In genomic region chr11:34649597-34649996, GRCh38 we compare ENCODE assay signal across 16 cellular contexts. TPM values are rescaled to one million over a fixed set of nuclear protein-coding genes. Genes with fewer than 3 reads are reported as not detected.
DNase-seq lines count a peak whose midpoint lies in the region; ATAC-seq, FAIRE-seq and TF ChIP-seq lines count a peak whose summit lies in the region.
"Had no signal": no experiment of that assay in that cellular context is flagged by ENCODE, and none has a peak within 500 bp of the region (broad histone marks: within the 10 kb centered on the region; RNA-seq: fewer than 3 reads in every experiment).

No MANE protein-coding gene starts in this region.

- peaks cover 21% of the 10 kb centered on the region for H3K4me1 Mint-ChIP-seq in CD4-positive, alpha-beta T cell (ENCODE audit: low read depth)

- H3K36me3 ChIP-seq in GM12878 (ENCODE audit: control insufficient read depth in 2 of 2, insufficient read depth in 2 of 2, low read length in 1 of 2) (no peaks in the 10 kb centered on the region), prostate gland (peaks cover 0 to 2% of the 10 kb centered on the region in 2 donors)

- no peak overlapping the region for H3K9ac ChIP-seq in GM12878 (ENCODE audit: control insufficient read depth, insufficient read depth, low read length)

- no peaks in the 10 kb centered on the region for H3K79me2 ChIP-seq in GM12878 (ENCODE audit: control insufficient read depth, insufficient read depth, low read length)

- CTCF ChIA-PET in CD4-positive, alpha-beta T cell (lab: Charles Lee) = no interaction called here
- CTCF ChIA-PET in GM12878 (lab: Yijun Ruan, JAX) = interaction anchor here (1.2 kb wide), 1 partner anchor 63 kb away, joined by 3 read pairs; no protein-coding TSS in a partner anchor

- H2AFZ ChIP-seq in GM12878 (ENCODE audit: control insufficient read depth, low read depth, low read length) = no peak overlapping the region

- BruUV-seq in GM12878 (replicated peaks; lab: Mats Ljungman, UMichigan) = no TSS peak

- no peak overlapping the region for H3K4me3 Mint-ChIP-seq in CD4-positive, alpha-beta T cell

- H3K4me1 ChIP-seq in GM12878 (ENCODE audit: control insufficient read depth, insufficient read depth, low read length) (peaks cover 41% of the 10 kb centered on the region), prostate gland (replicated peaks) (peaks cover 42% of the 10 kb centered on the region)

- TF ChIP-seq EP300 in GM12878 (IDR thresholded peaks at IDR 0.05; ENCODE audit: borderline replicate concordance in 1 of 2, control insufficient read depth in 1 of 2, low read depth in 2 of 2, low read length in 2 of 2) = no peak

- intact Hi-C loops in CD4-positive, alpha-beta T cell (cut with DNase I, micrococcal nuclease) = no loop called here
- intact Hi-C loops in GM12878 (cut with micrococcal nuclease; ENCODE audit: unreplicated experiment) (no loop called here), prostate gland (cut with DNase I) (no loop called here)

- TF ChIP-seq RAD21 in GM12878 (IDR thresholded peaks at IDR 0.05; ENCODE audit: insufficient read depth, low read depth, low read length) = no peak

- no peaks in the 10 kb centered on the region for H3K9me3 ChIP-seq in CD4-positive, alpha-beta T cell (ENCODE audit: control insufficient read depth, low read length)
- H3K9me3 ChIP-seq in GM12878 (replicated peaks; ENCODE audit: control insufficient read depth, insufficient read depth, low read length) (no peaks in the 10 kb centered on the region; the same call in 1 of the 3 replicates), prostate gland (no peaks in the 10 kb centered on the region)

- no peaks in the 10 kb centered on the region for H3K9me3 Mint-ChIP-seq in CD4-positive, alpha-beta T cell

- H3K27me3 ChIP-seq in CD4-positive, alpha-beta T cell (ENCODE audit: control insufficient read depth, insufficient read depth, low read length) = peaks cover 7% of the 10 kb centered on the region
- H3K27me3 ChIP-seq in GM12878 (replicated peaks in 1 of 2; ENCODE audit: control insufficient read depth in 2 of 2, insufficient read depth in 2 of 2, low read length in 1 of 2) (peaks cover 0 to 2% of the 10 kb centered on the region in 2 experiments; a peak in 2 of 4 replicates), prostate gland (replicated peaks; ENCODE audit: insufficient read depth) (no peaks in the 10 kb centered on the region)

- TF ChIP-seq CTCF in CD4-positive, alpha-beta T cell (IDR thresholded peaks at IDR 0.05) = no peak
- TF ChIP-seq CTCF in GM12878 (IDR thresholded peaks at IDR 0.05 in 2 of 3, conservative IDR thresholded peaks at IDR 0.05 in 1 of 3; ENCODE audit: control insufficient read depth in 2 of 3, extremely low read depth in 1 of 3, insufficient read depth in 1 of 3, low read depth in 3 of 3, low read length in 3 of 3) (no peak), prostate gland (IDR thresholded peaks at IDR 0.05) (no peak)

- H3K4me2 ChIP-seq in GM12878 (ENCODE audit: control insufficient read depth, insufficient read depth) = peak overlapping the region; percentile 56; the same call in 1 of the 2 replicates

- H3K4me3 ChIP-seq in GM12878 = no peak overlapping the region
- no peak overlapping the region for H3K4me3 ChIP-seq in prostate gland

- no peak for FAIRE-seq in GM12878 (lab: Jason Lieb, UNC)
- no peak for FAIRE-seq in GM12892 (lab: Jason Lieb, UNC)
- FAIRE-seq: H54 had no signal

- SMC1A ChIA-PET in GM12878 (lab: Charles Lee; ENCODE audit: uncharacterized antibody, unreplicated experiment) = interaction anchor here (1.7 to 1.8 kb wide), 2 partner anchors 10 to 23 kb away, joined by 4 read pairs; no protein-coding TSS in a partner anchor

- RAD21 ChIA-PET in GM12878 (lab: Charles Lee; ENCODE audit: unreplicated experiment) = no interaction called here

- no peaks in the 10 kb centered on the region for H3K36me3 Mint-ChIP-seq in CD4-positive, alpha-beta T cell (ENCODE audit: low read depth)

- H3K27me3 Mint-ChIP-seq in CD4-positive, alpha-beta T cell = peaks cover 15% of the 10 kb centered on the region

- ATAC-seq in CD4-positive, alpha-beta T cell (ENCODE audit: poor library complexity) = no peak
- no peak for ATAC-seq in GM12878

- TF ChIP-seq POLR2A in GM12878 (IDR thresholded peaks at IDR 0.05; ENCODE audit: low read depth, low read length) = no peak
- TF ChIP-seq POLR2A in prostate gland (IDR thresholded peaks at IDR 0.05) = no peak
- TF ChIP-seq POLR2A in GM12892 (IDR thresholded peaks at IDR 0.05; ENCODE audit: low read depth, low read length) = no peak

- WGBS in GM12878 (ENCODE audit: insufficient coverage, insufficient replicate concordance, low lambda C conversion rate, missing lambda C conversion rate) = 42% methylated on average over 2 of the region's 2 CpGs
- WGBS in prostate gland = 79% methylated on average over 2 of the region's 2 CpGs

- peak overlapping the region; percentile 61 for H3K27ac Mint-ChIP-seq in CD4-positive, alpha-beta T cell

- DNase-seq in CD4-positive, alpha-beta T cell = no peak
- DNase-seq in M059J (ENCODE audit: low read depth) (peak; percentile 54), GM12878 (ENCODE audit: low read depth, low spot score) (no peak), prostate gland (ENCODE audit: low spot score) (no peak), NOMO-1 treated with DMSO at 0.1 percent for 48 hours (lab: John Stamatoyannopoulos, UW; ENCODE audit: unreplicated experiment) (no peak), SW480 (ENCODE audit: low spot score) (no peak), GM12892 (ENCODE audit: insufficient read length) (no peak)
- DNase-seq in activated CD8-positive, alpha-beta memory T cell treated with anti-CD3 and anti-CD28 coated beads for 24 hours = no peak
- DNase-seq: C1 segment of cervical spinal cord, Kasumi-1, MV-4-11, NCI-H1417 treated with DMSO at 0.1 percent for 48 hours, NCI-H2029, NCI-H2171 treated with DMSO at 0.1 percent for 48 hours, NCI-H510A treated with DMSO at 0.1 percent for 48 hours had no signal

- in situ Hi-C loops in GM12878 (cut with MboI) = no loop called here

- H4K20me1 ChIP-seq in GM12878 (ENCODE audit: control insufficient read depth, insufficient read depth) = no peaks in the 10 kb centered on the region; the same call in 1 of the 2 replicates

- POLR2A ChIA-PET in CD4-positive, alpha-beta T cell (lab: Charles Lee) = no interaction called here
- POLR2A ChIA-PET in GM12878 (lab: Charles Lee) = no interaction called here

- H3K27ac ChIP-seq in CD4-positive, alpha-beta T cell (ENCODE audit: low read depth, low read length) = no peak overlapping the region
- H3K27ac ChIP-seq in GM12878 (ENCODE audit: control insufficient read depth, insufficient read depth) (no peak overlapping the region), prostate gland (peak overlapping the region; percentile 69 to 90)

TF ChIP-seq in GM12878, 131 proteins besides CTCF, POLR2A, EP300 and RAD21 (continues in another document):
- TF ChIP-seq YBX1 (IDR thresholded peaks at IDR 0.05) (no peak), ATF2 (IDR thresholded peaks at IDR 0.05; ENCODE audit: low read length) (no peak), FOXK2 (IDR thresholded peaks at IDR 0.05) (no peak), ZNF274 (IDR thresholded peaks at IDR 0.05; ENCODE audit: insufficient read depth, insufficient read length) (no peak), HCFC1 (IDR thresholded peaks at IDR 0.05; ENCODE audit: low read length) (no peak), ELK1 (IDR thresholded peaks at IDR 0.05; ENCODE audit: low read depth, low read length) (no peak), FOS (IDR thresholded peaks at IDR 0.05; ENCODE audit: borderline replicate concordance, extremely low read depth, insufficient read length) (no peak), CREM (IDR thresholded peaks at IDR 0.05; ENCODE audit: low read depth) (no peak), NR2C1 (IDR thresholded peaks at IDR 0.05) (no peak), CBFB (IDR thresholded peaks at IDR 0.05; ENCODE audit: low read depth) (no peak)

RNA-seq across cellular contexts. Expression of gene EHF, which starts 28.7 kb away (rescaled TPM):
- not detected for total RNA-seq in CD4-positive, alpha-beta T cell
- total RNA-seq in M059J (2014; rRNA removed; shearing (Covaris generic)) = 0.25 and 0.81 TPM in 2 replicates
- total RNA-seq in GM12878 (2013; cell fraction: nucleolus; rRNA removed) = not detected in 2 replicates
- not detected in 2 replicates for total RNA-seq in GM12878 (2014; rRNA removed)
- 0.04 TPM in 1 of 2 replicates, not detected in the other for total RNA-seq in GM12878 (2014; rRNA removed; fragmentation: Illumina TruSeq; extraction: Trizol)
- total RNA-seq in GM12878 (2021) = 0.16 and 0.33 TPM in 2 replicates
- not detected for polyA plus RNA-seq in GM12878 (2011; ENCODE audit: low read depth)
- polyA plus RNA-seq in GM12878 (2011; rRNA removed) = 0.03 TPM in 1 of 2 replicates, not detected in the other
- polyA plus RNA-seq in GM12878 (2011; cell fraction: cytosol; rRNA removed) = not detected in 2 replicates
- polyA plus RNA-seq in GM12878 (2011; cell fraction: nucleus; rRNA removed) = not detected in 2 replicates
- not detected in 2 replicates for polyA plus RNA-seq in GM12878 (2012)
- polyA plus RNA-seq in GM12878 (2014; fragmentation: Illumina TruSeq; extraction: Trizol) = 0.19 TPM in 1 of 2 replicates, not detected in the other
- not detected for polyA plus RNA-seq in GM12878 (2014; fragmentation: Nextera tagmentation; extraction: Ambion mirVana)
- 0.04 and 0.38 TPM in 2 replicates for polyA plus RNA-seq in GM12878 (2014; rRNA removed)
- polyA plus RNA-seq in GM12878 (2016; fragmentation: Nextera tagmentation; extraction: Ambion mirVana) = under 1 TPM in 1 of 2 experiments, not detected in 1; 0.08 TPM
- polyA minus RNA-seq in GM12878 (2011; rRNA and poly(A)+ RNA removed) = not detected in 2 replicates
- polyA minus RNA-seq in GM12878 (2011; cell fraction: cytosol; rRNA and poly(A)+ RNA removed) = not detected in 2 replicates
- polyA minus RNA-seq in GM12878 (2011; cell fraction: nucleus; rRNA and poly(A)+ RNA removed) = not detected in 2 replicates
- 100 to 1,000 TPM; 164 to 332 TPM for total RNA-seq in prostate gland
- polyA plus RNA-seq in GM12892 (2012; ENCODE audit: missing spikeins) = not detected

Comparison
In these comparisons a context has a peak if more than half of its experiments do, and no peak if none do; other contexts are left out.
1. H3K27ac ChIP-seq: peak in prostate gland (2 of 2); none in CD4-positive, alpha-beta T cell (single experiment) and GM12878 (single experiment).
2. RNA of gene EHF, which starts 28.7 kb away (total RNA-seq): 164 to 332 TPM in prostate gland; 0.25 to 0.81 TPM in M059J, not detected in CD4-positive, alpha-beta T cell and 0.04 to 0.33 TPM in GM12878; every median in the first group is over 10 times any median in the second.